In the genomic region with DNA sequence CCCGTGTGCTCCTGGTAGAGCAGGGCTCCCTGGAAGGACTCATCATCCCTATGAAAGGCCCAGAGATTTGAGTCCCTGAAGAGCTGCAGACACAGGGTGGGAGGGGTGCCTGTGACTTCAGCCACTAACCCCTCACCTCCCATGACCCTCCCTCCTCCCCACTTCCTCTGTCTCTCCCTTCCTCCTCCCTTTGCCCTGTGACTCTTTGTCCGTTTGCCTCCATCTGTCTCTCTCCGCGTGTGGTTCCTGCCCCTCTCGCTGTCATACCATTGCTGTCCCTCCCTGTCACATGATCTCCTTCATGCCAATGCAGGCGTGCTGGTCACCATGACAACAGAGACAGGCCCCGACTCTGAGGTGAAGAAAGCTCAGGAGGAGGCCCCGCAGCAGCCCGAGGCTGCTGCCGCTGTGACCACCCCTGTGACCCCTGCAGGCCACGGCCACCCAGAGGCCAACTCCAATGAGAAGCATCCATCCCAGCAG, we compare ENCODE assay signal across 10 cellular contexts. TPM values are rescaled to one million over a fixed set of nuclear protein-coding genes. Genes with fewer than 3 reads are reported as not detected.
DNase-seq lines count a peak whose midpoint lies in the region; ATAC-seq, FAIRE-seq and TF ChIP-seq lines count a peak whose summit lies in the region.
"Had no signal": no experiment of that assay in that cellular context is flagged by ENCODE, and none has a peak within 500 bp of the region (broad histone marks: within the 10 kb centered on the region; RNA-seq: fewer than 3 reads in every experiment).

No MANE protein-coding gene starts in this region.

- POLR2A ChIA-PET in naive thymus-derived CD4-positive, alpha-beta T cell (lab: Charles Lee), result no interaction called here

- peaks cover 0 to 9% (median 0%) of the 10 kb centered on the region in 5 donors for H3K27me3 Mint-ChIP-seq in naive thymus-derived CD4-positive, alpha-beta T cell

- H3K36me3 Mint-ChIP-seq in naive thymus-derived CD4-positive, alpha-beta T cell, result no peaks in the 10 kb centered on the region

- DNase-seq in GM12865 (ENCODE audit: low read depth) (peak; percentile 18), NCI-H2171 treated with DMSO at 0.1 percent for 48 hours (lab: John Stamatoyannopoulos, UW) (peak; percentile 82), choroid plexus epithelial cell (ENCODE audit: low read depth) (peak; percentile 46), foreskin melanocyte (no peak), RKO (ENCODE audit: low spot score) (no peak), H54 (ENCODE audit: insufficient read length, low spot score) (no peak)
- peak in 2 of 9 donors; percentile 17 to 20 for DNase-seq in naive thymus-derived CD4-positive, alpha-beta T cell

- CTCF ChIA-PET in naive thymus-derived CD4-positive, alpha-beta T cell (lab: Charles Lee), result no interaction called here

- H3K4me1 ChIP-seq in naive thymus-derived CD4-positive, alpha-beta T cell (ENCODE audit: control insufficient read depth in 2 of 2, insufficient read depth in 2 of 2, low read length in 2 of 2), result no peaks in the 10 kb centered on the region

- H3K27ac Mint-ChIP-seq in naive thymus-derived CD4-positive, alpha-beta T cell, result no peak overlapping the region

- TF ChIP-seq CTCF in GM12865 (IDR thresholded peaks at IDR 0.05; ENCODE audit: insufficient read depth, low read depth, low read length, missing control alignments) (no peak), choroid plexus epithelial cell (conservative IDR thresholded peaks at IDR 0.05; ENCODE audit: low read depth, low read length) (no peak)

- H3K36me3 ChIP-seq in naive thymus-derived CD4-positive, alpha-beta T cell (ENCODE audit: control insufficient read depth in 2 of 3, insufficient read depth in 3 of 3, low read length in 3 of 3), result no peaks in the 10 kb centered on the region

- H3K9me3 ChIP-seq in naive thymus-derived CD4-positive, alpha-beta T cell (ENCODE audit: control insufficient read depth in 2 of 3, low read length in 3 of 3), result no peaks in the 10 kb centered on the region

- ATAC-seq in naive thymus-derived CD4-positive, alpha-beta T cell, result peak; percentile 57
- ATAC-seq in HG02610 (IDR thresholded peaks at IDR 0.05; ENCODE audit: unreplicated experiment), result no peak

- no peak for FAIRE-seq in H54 (lab: Jason Lieb, UNC)
- FAIRE-seq: GM18507, TTC549 had no signal

- intact Hi-C loops in naive thymus-derived CD4-positive, alpha-beta T cell (cut with micrococcal nuclease), result no loop called here

- no peak for TF ChIP-seq POLR2A in H54 (IDR thresholded peaks at IDR 0.05; ENCODE audit: low read depth, low read length)

- peaks cover 0 to 10% (median 5%) of the 10 kb centered on the region in 7 donors for H3K4me1 Mint-ChIP-seq in naive thymus-derived CD4-positive, alpha-beta T cell

- H3K4me3 ChIP-seq in GM12865 (ENCODE audit: low read depth, low read length) (no peak overlapping the region), choroid plexus epithelial cell (ENCODE audit: low read depth, low read length) (no peak overlapping the region)
- H3K4me3 ChIP-seq in naive thymus-derived CD4-positive, alpha-beta T cell (ENCODE audit: low read length), result no peak overlapping the region

- H3K4me3 Mint-ChIP-seq in naive thymus-derived CD4-positive, alpha-beta T cell, result peak overlapping the region in 2 of 10 donors; percentile 1 to 37

- no peak overlapping the region for H3K27ac ChIP-seq in naive thymus-derived CD4-positive, alpha-beta T cell (ENCODE audit: low read depth, low read length)

- H3K9me3 Mint-ChIP-seq in naive thymus-derived CD4-positive, alpha-beta T cell, result no peaks in the 10 kb centered on the region

- H3K27me3 ChIP-seq in naive thymus-derived CD4-positive, alpha-beta T cell (ENCODE audit: control insufficient read depth in 2 of 2, insufficient read depth in 2 of 2, low read length in 2 of 2), result no peaks in the 10 kb centered on the region

RNA-seq across cellular contexts. Expression of gene EPB41L1, which starts 19.0 kb away (rescaled TPM):
- under 1 TPM in 4 of 5 experiments, not detected in 1; 0.05 to 0.81 (median 0.74) TPM for total RNA-seq in naive thymus-derived CD4-positive, alpha-beta T cell
- under 1 TPM in 1 of 2 donors, not detected in 1; 0.08 TPM for polyA plus RNA-seq in naive thymus-derived CD4-positive, alpha-beta T cell

Comparison
In these comparisons a context has a peak if more than half of its experiments do, and no peak if none do; other contexts are left out.
1. DNase-seq: peak in GM12865 (single experiment), NCI-H2171 treated with DMSO at 0.1 percent for 48 hours (single experiment) and choroid plexus epithelial cell (single experiment); none in foreskin melanocyte (single experiment), RKO (single experiment) and H54 (single experiment).